1 cellular context compared by ENCODE assay signal in genomic region chr11:16356057-16356750, GRCh38.
A peak's percentile ranks its signal among the peaks of the same experiment; 100 is the strongest.
TF ChIP-seq lines count a peak whose summit lies in the region.

TSS of gene SOX6 (minus strand) at chr11:16356546. CDS start at chr11:16341248, 15,298 bp downstream.

TF ChIP-seq in HepG2, 621 proteins besides CTCF, POLR2A, EP300 and RAD21 (continued from another document):
- TF ChIP-seq POLR2G (IDR thresholded peaks at IDR 0.05; ENCODE audit: low read depth, low read length) (0 out of 2 replicates have a peak, but pooled peaks have one; percentile 49), ATF4 (CRISPR knock-in tag; IDR thresholded peaks at IDR 0.05) (0 out of 4 replicates have a peak, but pooled peaks of 1 of the 2 experiments have one; percentile 34), ZNF382 (CRISPR knock-in tag; IDR thresholded peaks at IDR 0.05; ENCODE audit: borderline replicate concordance) (no peak)
